31 cellular contexts compared by ENCODE assay signal in genomic region chr16:35725949-35726348, GRCh38.
"Had no signal": no experiment of that assay in that cellular context is flagged by ENCODE, and none has a peak within 500 bp of the region (broad histone marks: within the 10 kb centered on the region; RNA-seq: fewer than 3 reads in every experiment).

No MANE protein-coding gene starts in this region.

- H3K4me1 ChIP-seq: adrenal gland, body of pancreas, colonic mucosa, foreskin keratinocyte, gastrocnemius medialis had no signal

- H3K27ac ChIP-seq: adrenal gland, body of pancreas, colonic mucosa, dorsolateral prefrontal cortex, foreskin keratinocyte, gastrocnemius medialis, WERI-Rb-1 had no signal

- H3K27me3 ChIP-seq: adrenal gland, body of pancreas, colonic mucosa, foreskin keratinocyte, gastrocnemius medialis had no signal

- H3K9me3 ChIP-seq: adrenal gland, colonic mucosa, gastrocnemius medialis had no signal

- DNase-seq: activated B cell treated with CpG ODN at 0.5 μM for 24 hours; activated CD4-positive, alpha-beta memory T cell treated with anti-CD3 and anti-CD28 coated beads for 36 hours; activated CD4-positive, alpha-beta T cell treated with anti-CD3 and anti-CD28 coated beads for 48 hours; activated CD8-positive, alpha-beta memory T cell treated with anti-CD3 and anti-CD28 coated beads, Interleukin-2, amount 10 ng/mL, durations not matched to agents 7 days and 5 days; activated CD8-positive, alpha-beta memory T cell treated with anti-CD3 and anti-CD28 coated beads, Interleukin-2, amount 50 U/mL, for 4 hours; activated CD8-positive, alpha-beta T cell treated with anti-CD3 and anti-CD28 coated beads, Interleukin-2, amount 10 ng/mL, durations not matched to agents 7 days and 5 days; activated effector memory CD4-positive, alpha-beta T cell treated with anti-CD3 and anti-CD28 coated beads, Interleukin-2, amount 50 U/mL, for 16 hours; activated naive CD4-positive, alpha-beta T cell treated with anti-CD3 and anti-CD28 coated beads for 36 hours; activated naive CD8-positive, alpha-beta T cell treated with anti-CD3 and anti-CD28 coated beads for 36 hours; activated naive CD8-positive, alpha-beta T cell treated with anti-CD3 and anti-CD28 coated beads, Interleukin-2, amount 50 U/mL, for 24 hours; activated T-cell treated with anti-CD3 and anti-CD28 coated beads, Interleukin-2, amount 50 U/mL, for 1 hour; activated T-cell treated with anti-CD3 and anti-CD28 coated beads, Interleukin-2, amount 50 U/mL, for 48 hours; adrenal gland; amygdala; aorta; body of pancreas; central memory CD4-positive, alpha-beta T cell; cerebellar nuclear complex; colonic mucosa; dorsolateral prefrontal cortex; effector memory CD4-positive, alpha-beta T cell; endodermal cell; foreskin keratinocyte; gastrocnemius medialis; glutamatergic neuron; T-helper 1 cell; T-helper 17 cell; T1000; WERI-Rb-1 had no signal

- ATAC-seq: activated CD4-positive, CD25-positive, alpha-beta regulatory T cell treated with anti-CD3 and anti-CD28 coated beads, Interleukin-2, amount 50 U/mL, for 24 hours; activated CD8-positive, alpha-beta memory T cell treated with anti-CD3 and anti-CD28 coated beads, Interleukin-2, amount 10 ng/mL, durations not matched to agents 7 days and 5 days; activated CD8-positive, alpha-beta T cell treated with anti-CD3 and anti-CD28 coated beads, Interleukin-2, amount 10 ng/mL, durations not matched to agents 7 days and 5 days; activated naive CD8-positive, alpha-beta T cell treated with anti-CD3 and anti-CD28 coated beads, Interleukin-2, amount 50 U/mL, for 24 hours; body of pancreas; esophagus mucosa; foreskin keratinocyte; gastrocnemius medialis; T-helper 17 cell had no signal

- H3K4me3 ChIP-seq: adrenal gland, body of pancreas, colonic mucosa, dorsolateral prefrontal cortex, gastrocnemius medialis had no signal

- H3K36me3 ChIP-seq: adrenal gland, colonic mucosa, gastrocnemius medialis, WERI-Rb-1 had no signal
